ENCODE assay signal across 8 cellular contexts in the genomic region with DNA sequence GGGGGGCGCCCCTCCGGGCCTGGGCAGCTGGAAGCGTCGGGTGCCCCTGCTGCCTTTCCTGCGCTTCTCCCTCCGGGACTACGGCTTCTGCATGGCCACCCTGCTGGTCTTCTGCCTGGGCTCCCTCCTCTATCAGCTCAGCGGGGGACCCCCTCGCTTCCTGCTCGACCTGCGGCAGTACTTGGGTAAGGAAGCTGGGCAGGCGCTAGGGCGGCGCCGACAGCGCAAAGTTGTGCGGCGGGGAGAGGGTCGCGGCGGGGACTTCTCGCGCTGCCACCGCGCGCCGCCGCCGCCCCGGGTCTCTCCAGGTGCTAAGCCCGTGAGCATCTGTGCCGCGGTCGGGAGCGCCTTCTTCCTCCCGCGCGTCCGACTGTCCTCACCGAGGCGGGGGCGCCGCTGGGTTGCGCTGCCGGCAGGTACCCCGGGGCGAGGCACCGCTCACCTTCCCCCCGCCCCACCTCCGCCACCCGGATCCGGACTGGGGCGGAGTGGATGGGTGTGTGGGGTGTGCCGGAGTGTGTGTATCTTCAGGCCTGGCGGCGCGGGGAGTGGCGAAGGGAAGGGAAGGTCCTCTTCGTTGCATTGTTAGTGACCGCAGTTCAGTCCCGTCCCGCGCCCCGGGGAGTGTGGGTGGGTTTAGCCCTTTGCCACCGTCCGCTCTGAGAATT. TPM values are rescaled to one million over a fixed set of nuclear protein-coding genes. Genes with fewer than 3 reads are reported as not detected.
DNase-seq lines count a peak whose midpoint lies in the region; ATAC-seq and TF ChIP-seq lines count a peak whose summit lies in the region.

No MANE protein-coding gene starts in this region.

- no peaks in the 10 kb centered on the region for H3K9me3 ChIP-seq in psoas muscle

- H3K4me1 Mint-ChIP-seq in activated naive CD8-positive, alpha-beta T cell treated with anti-CD3 and anti-CD28 coated beads for 36 hours, result peaks cover 13% of the 10 kb centered on the region

- TF ChIP-seq CTCF in psoas muscle (IDR thresholded peaks at IDR 0.05), result no peak

- ATAC-seq in HG02642 (IDR thresholded peaks at IDR 0.05; ENCODE audit: poor library complexity, unreplicated experiment) (peak; percentile 30), left ventricle myocardium superior (peak; percentile 42), psoas muscle (peak; percentile 28 to 36 (median 32))

- DNase-seq in G401 (ENCODE audit: low spot score), result peak; percentile 46
- DNase-seq in RPMI7951 (ENCODE audit: low read depth), result peak; percentile 38
- peak; percentile 48 for DNase-seq in activated naive CD8-positive, alpha-beta T cell treated with anti-CD3 and anti-CD28 coated beads for 36 hours
- peak; percentile 49 for DNase-seq in left ventricle myocardium superior
- peak; percentile 40 to 64 for DNase-seq in psoas muscle
- DNase-seq in middle frontal gyrus (ENCODE audit: extremely low spot score, low spot score), result no peak
- DNase-seq in cortex of kidney (lab: John Stamatoyannopoulos, UW), result no peak

- H3K27me3 ChIP-seq in psoas muscle (ENCODE audit: insufficient read depth in 3 of 3, low read length in 2 of 3), result peaks cover 0 to 22% (median 4%) of the 10 kb centered on the region in 3 donors

- no peak overlapping the region for H3K27ac Mint-ChIP-seq in activated naive CD8-positive, alpha-beta T cell treated with anti-CD3 and anti-CD28 coated beads for 36 hours

- H3K9me3 Mint-ChIP-seq in activated naive CD8-positive, alpha-beta T cell treated with anti-CD3 and anti-CD28 coated beads for 36 hours, result no peaks in the 10 kb centered on the region

- no peaks in the 10 kb centered on the region for H3K36me3 ChIP-seq in psoas muscle (ENCODE audit: insufficient read depth in 1 of 2, low read depth in 1 of 2)

- 0 to 1% (median 0%) methylated on average over 49 to 66 of the region's 66 CpGs for WGBS in psoas muscle, 3 donors

- H3K36me3 Mint-ChIP-seq in activated naive CD8-positive, alpha-beta T cell treated with anti-CD3 and anti-CD28 coated beads for 36 hours, result no peaks in the 10 kb centered on the region

- intact Hi-C loops in left ventricle myocardium superior (cut with micrococcal nuclease), result loop anchor here (5.0 kb wide), 1 partner anchor 200 kb away; no protein-coding TSS in a partner anchor
- intact Hi-C loops in psoas muscle (cut with DNase I), result loop anchor here (2.0 to 5.0 kb wide), 2 partner anchors 199 to 200 kb away; no protein-coding TSS in a partner anchor

- in situ Hi-C loops in G401 (cut with HindIII; ENCODE audit: low sequenced_read_pairs), result no loop called here

- peak overlapping the region; percentile 74 for H3K4me3 Mint-ChIP-seq in activated naive CD8-positive, alpha-beta T cell treated with anti-CD3 and anti-CD28 coated beads for 36 hours

- H3K4me3 ChIP-seq in psoas muscle, result peak overlapping the region; percentile 78

- no peaks in the 10 kb centered on the region for H3K4me1 ChIP-seq in psoas muscle

- H3K27ac ChIP-seq in psoas muscle, result peak overlapping the region; percentile 57

- H3K27me3 Mint-ChIP-seq in activated naive CD8-positive, alpha-beta T cell treated with anti-CD3 and anti-CD28 coated beads for 36 hours, result peaks cover 60% of the 10 kb centered on the region

RNA-seq across cellular contexts. Expression of gene UST, which starts 0.8 kb away (rescaled TPM):
- not detected in 2 replicates for total RNA-seq in G401 (2014; rRNA removed; shearing (Covaris generic))
- 5.7 and 6.8 TPM in 2 replicates for total RNA-seq in RPMI7951 (2014; rRNA removed; shearing (Covaris generic))
- total RNA-seq in activated naive CD8-positive, alpha-beta T cell treated with anti-CD3 and anti-CD28 coated beads for 36 hours, result under 1 TPM; 0.82 to 0.89 TPM
- total RNA-seq in left ventricle myocardium superior (3.4 TPM), psoas muscle (1 to 10 TPM; 1.2 to 2.3 (median 2.0) TPM)
- polyA plus RNA-seq in psoas muscle, result 1 to 10 TPM in 2 of 3 donors, under 1 TPM in 1; 0.79 to 2.6 (median 1.3) TPM

Comparison
In these comparisons a context has a peak if more than half of its experiments do, and no peak if none do; other contexts are left out.
1. DNase-seq: peak in G401 (single experiment), RPMI7951 (single experiment), activated naive CD8-positive, alpha-beta T cell treated with anti-CD3 and anti-CD28 coated beads for 36 hours (single experiment), left ventricle myocardium superior (single experiment) and psoas muscle (2 of 2); none in middle frontal gyrus (single experiment) and cortex of kidney (single experiment).
2. Peak in every context shown above with its lines, with median percentiles within 50 percentile points of each other: ATAC-seq.